In the genomic region with DNA sequence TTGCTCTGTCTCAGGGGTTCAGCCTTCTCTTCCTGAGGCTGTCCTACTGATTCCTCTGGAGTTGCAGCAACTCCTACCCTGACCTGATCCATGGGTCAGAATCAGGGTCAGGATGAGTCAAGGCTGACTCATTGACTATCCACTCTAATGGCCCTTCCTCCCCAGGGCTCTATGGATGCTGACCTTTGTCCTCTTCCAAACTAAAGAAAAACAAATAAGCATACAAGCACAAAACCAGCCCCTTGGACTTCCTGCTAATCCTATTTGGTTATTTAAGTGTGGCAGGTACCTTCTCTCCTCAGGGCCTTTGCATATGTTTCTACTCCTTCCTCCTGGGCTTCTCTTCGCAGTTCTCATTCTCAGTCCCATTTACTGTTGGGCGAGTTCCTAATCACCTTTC, we compare ENCODE assay signal across 2 cellular contexts.
TF ChIP-seq lines count a peak whose summit lies in the region.

No MANE protein-coding gene starts in this region.

TF ChIP-seq in IMR-90, 13 proteins besides CTCF, POLR2A, EP300 and RAD21 (continued from another document):
- TF ChIP-seq, protein P1, sequence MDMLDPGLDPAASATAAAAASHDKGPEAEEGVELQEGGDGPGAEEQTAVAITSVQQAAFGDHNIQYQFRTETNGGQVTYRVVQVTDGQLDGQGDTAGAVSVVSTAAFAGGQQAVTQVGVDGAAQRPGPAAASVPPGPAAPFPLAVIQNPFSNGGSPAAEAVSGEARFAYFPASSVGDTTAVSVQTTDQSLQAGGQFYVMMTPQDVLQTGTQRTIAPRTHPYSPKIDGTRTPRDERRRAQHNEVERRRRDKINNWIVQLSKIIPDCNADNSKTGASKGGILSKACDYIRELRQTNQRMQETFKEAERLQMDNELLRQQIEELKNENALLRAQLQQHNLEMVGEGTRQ (IDR thresholded peaks at IDR 0.05; ENCODE audit: low read depth, low read length), result no peak
- TF ChIP-seq MXI1 (IDR thresholded peaks at IDR 0.05; ENCODE audit: borderline replicate concordance, low read depth, low read length) (no peak), RCOR1 (IDR thresholded peaks at IDR 0.05; ENCODE audit: insufficient replicate concordance, low read length) (no peak), CEBPB (IDR thresholded peaks at IDR 0.05; ENCODE audit: low read depth, low read length) (no peak), MAZ (IDR thresholded peaks at IDR 0.05; ENCODE audit: borderline replicate concordance, low read depth, low read length) (no peak)
- TF ChIP-seq, protein P2, sequence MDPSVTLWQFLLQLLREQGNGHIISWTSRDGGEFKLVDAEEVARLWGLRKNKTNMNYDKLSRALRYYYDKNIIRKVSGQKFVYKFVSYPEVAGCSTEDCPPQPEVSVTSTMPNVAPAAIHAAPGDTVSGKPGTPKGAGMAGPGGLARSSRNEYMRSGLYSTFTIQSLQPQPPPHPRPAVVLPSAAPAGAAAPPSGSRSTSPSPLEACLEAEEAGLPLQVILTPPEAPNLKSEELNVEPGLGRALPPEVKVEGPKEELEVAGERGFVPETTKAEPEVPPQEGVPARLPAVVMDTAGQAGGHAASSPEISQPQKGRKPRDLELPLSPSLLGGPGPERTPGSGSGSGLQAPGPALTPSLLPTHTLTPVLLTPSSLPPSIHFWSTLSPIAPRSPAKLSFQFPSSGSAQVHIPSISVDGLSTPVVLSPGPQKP (IDR thresholded peaks at IDR 0.05; ENCODE audit: borderline replicate concordance, low read depth, low read length), result no peak

TF ChIP-seq in HepG2, 621 proteins besides CTCF, POLR2A, EP300 and RAD21 (continues in another document):
- TF ChIP-seq, protein P3, sequence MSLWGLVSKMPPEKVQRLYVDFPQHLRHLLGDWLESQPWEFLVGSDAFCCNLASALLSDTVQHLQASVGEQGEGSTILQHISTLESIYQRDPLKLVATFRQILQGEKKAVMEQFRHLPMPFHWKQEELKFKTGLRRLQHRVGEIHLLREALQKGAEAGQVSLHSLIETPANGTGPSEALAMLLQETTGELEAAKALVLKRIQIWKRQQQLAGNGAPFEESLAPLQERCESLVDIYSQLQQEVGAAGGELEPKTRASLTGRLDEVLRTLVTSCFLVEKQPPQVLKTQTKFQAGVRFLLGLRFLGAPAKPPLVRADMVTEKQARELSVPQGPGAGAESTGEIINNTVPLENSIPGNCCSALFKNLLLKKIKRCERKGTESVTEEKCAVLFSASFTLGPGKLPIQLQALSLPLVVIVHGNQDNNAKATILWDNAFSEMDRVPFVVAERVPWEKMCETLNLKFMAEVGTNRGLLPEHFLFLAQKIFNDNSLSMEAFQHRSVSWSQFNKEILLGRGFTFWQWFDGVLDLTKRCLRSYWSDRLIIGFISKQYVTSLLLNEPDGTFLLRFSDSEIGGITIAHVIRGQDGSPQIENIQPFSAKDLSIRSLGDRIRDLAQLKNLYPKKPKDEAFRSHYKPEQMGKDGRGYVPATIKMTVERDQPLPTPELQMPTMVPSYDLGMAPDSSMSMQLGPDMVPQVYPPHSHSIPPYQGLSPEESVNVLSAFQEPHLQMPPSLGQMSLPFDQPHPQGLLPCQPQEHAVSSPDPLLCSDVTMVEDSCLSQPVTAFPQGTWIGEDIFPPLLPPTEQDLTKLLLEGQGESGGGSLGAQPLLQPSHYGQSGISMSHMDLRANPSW (CRISPR knock-in tag; IDR thresholded peaks at IDR 0.05; ENCODE audit: borderline replicate concordance), result no peak
- TF ChIP-seq, protein P4, sequence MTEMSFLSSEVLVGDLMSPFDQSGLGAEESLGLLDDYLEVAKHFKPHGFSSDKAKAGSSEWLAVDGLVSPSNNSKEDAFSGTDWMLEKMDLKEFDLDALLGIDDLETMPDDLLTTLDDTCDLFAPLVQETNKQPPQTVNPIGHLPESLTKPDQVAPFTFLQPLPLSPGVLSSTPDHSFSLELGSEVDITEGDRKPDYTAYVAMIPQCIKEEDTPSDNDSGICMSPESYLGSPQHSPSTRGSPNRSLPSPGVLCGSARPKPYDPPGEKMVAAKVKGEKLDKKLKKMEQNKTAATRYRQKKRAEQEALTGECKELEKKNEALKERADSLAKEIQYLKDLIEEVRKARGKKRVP (CRISPR knock-in tag; IDR thresholded peaks at IDR 0.05), result peak in 1 of 2 experiments; percentile 29; a peak in 1 of 4 replicates
- no peak for TF ChIP-seq GZF1 (CRISPR knock-in tag; IDR thresholded peaks at IDR 0.05)
- TF ChIP-seq, protein P5, sequence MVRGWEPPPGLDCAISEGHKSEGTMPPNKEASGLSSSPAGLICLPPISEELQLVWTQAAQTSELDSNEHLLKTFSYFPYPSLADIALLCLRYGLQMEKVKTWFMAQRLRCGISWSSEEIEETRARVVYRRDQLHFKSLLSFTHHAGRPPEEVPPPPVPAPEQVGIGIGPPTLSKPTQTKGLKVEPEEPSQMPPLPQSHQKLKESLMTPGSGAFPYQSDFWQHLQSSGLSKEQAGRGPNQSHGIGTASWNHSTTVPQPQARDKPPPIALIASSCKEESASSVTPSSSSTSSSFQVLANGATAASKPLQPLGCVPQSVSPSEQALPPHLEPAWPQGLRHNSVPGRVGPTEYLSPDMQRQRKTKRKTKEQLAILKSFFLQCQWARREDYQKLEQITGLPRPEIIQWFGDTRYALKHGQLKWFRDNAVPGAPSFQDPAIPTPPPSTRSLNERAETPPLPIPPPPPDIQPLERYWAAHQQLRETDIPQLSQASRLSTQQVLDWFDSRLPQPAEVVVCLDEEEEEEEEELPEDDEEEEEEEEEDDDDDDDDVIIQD (CRISPR knock-in tag; IDR thresholded peaks at IDR 0.05; ENCODE audit: low read depth), result peak; percentile 71; the same call in 1 of the 2 replicates
- peak; percentile 51 for TF ChIP-seq SALL1 (CRISPR knock-in tag; IDR thresholded peaks at IDR 0.05)
- TF ChIP-seq KDM2A (CRISPR knock-in tag; IDR thresholded peaks at IDR 0.05; ENCODE audit: borderline replicate concordance, low read depth), result no peak
- no peak for TF ChIP-seq ZNF703 (CRISPR knock-in tag; IDR thresholded peaks at IDR 0.05; ENCODE audit: borderline replicate concordance)
- TF ChIP-seq CEBPG (CRISPR knock-in tag; IDR thresholded peaks at IDR 0.05), result peak; percentile 31; the same call in 1 of the 2 replicates
- no peak for TF ChIP-seq ZNF607 (CRISPR knock-in tag; IDR thresholded peaks at IDR 0.05; ENCODE audit: borderline replicate concordance)
- peak; percentile 97 for TF ChIP-seq NR2F1 (CRISPR knock-in tag; IDR thresholded peaks at IDR 0.05)
- TF ChIP-seq, protein P6, sequence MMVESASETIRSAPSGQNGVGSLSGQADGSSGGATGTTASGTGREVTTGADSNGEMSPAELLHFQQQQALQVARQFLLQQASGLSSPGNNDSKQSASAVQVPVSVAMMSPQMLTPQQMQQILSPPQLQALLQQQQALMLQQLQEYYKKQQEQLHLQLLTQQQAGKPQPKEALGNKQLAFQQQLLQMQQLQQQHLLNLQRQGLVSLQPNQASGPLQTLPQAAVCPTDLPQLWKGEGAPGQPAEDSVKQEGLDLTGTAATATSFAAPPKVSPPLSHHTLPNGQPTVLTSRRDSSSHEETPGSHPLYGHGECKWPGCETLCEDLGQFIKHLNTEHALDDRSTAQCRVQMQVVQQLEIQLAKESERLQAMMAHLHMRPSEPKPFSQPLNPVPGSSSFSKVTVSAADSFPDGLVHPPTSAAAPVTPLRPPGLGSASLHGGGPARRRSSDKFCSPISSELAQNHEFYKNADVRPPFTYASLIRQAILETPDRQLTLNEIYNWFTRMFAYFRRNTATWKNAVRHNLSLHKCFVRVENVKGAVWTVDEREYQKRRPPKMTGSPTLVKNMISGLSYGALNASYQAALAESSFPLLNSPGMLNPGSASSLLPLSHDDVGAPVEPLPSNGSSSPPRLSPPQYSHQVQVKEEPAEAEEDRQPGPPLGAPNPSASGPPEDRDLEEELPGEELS (CRISPR knock-in tag; IDR thresholded peaks at IDR 0.05), result peak; percentile 38; the same call in 1 of the 2 replicates
- no peak for TF ChIP-seq SMARCE1 (IDR thresholded peaks at IDR 0.05; ENCODE audit: borderline replicate concordance)
- TF ChIP-seq NFKBIZ (CRISPR knock-in tag; IDR thresholded peaks at IDR 0.05), result no peak
- TF ChIP-seq, protein P7, sequence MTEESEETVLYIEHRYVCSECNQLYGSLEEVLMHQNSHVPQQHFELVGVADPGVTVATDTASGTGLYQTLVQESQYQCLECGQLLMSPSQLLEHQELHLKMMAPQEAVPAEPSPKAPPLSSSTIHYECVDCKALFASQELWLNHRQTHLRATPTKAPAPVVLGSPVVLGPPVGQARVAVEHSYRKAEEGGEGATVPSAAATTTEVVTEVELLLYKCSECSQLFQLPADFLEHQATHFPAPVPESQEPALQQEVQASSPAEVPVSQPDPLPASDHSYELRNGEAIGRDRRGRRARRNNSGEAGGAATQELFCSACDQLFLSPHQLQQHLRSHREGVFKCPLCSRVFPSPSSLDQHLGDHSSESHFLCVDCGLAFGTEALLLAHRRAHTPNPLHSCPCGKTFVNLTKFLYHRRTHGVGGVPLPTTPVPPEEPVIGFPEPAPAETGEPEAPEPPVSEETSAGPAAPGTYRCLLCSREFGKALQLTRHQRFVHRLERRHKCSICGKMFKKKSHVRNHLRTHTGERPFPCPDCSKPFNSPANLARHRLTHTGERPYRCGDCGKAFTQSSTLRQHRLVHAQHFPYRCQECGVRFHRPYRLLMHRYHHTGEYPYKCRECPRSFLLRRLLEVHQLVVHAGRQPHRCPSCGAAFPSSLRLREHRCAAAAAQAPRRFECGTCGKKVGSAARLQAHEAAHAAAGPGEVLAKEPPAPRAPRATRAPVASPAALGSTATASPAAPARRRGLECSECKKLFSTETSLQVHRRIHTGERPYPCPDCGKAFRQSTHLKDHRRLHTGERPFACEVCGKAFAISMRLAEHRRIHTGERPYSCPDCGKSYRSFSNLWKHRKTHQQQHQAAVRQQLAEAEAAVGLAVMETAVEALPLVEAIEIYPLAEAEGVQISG (CRISPR knock-in tag; IDR thresholded peaks at IDR 0.05), result no peak
- no peak for TF ChIP-seq NCOR1 (IDR thresholded peaks at IDR 0.05; ENCODE audit: borderline replicate concordance, low read length)
- TF ChIP-seq, protein P8, sequence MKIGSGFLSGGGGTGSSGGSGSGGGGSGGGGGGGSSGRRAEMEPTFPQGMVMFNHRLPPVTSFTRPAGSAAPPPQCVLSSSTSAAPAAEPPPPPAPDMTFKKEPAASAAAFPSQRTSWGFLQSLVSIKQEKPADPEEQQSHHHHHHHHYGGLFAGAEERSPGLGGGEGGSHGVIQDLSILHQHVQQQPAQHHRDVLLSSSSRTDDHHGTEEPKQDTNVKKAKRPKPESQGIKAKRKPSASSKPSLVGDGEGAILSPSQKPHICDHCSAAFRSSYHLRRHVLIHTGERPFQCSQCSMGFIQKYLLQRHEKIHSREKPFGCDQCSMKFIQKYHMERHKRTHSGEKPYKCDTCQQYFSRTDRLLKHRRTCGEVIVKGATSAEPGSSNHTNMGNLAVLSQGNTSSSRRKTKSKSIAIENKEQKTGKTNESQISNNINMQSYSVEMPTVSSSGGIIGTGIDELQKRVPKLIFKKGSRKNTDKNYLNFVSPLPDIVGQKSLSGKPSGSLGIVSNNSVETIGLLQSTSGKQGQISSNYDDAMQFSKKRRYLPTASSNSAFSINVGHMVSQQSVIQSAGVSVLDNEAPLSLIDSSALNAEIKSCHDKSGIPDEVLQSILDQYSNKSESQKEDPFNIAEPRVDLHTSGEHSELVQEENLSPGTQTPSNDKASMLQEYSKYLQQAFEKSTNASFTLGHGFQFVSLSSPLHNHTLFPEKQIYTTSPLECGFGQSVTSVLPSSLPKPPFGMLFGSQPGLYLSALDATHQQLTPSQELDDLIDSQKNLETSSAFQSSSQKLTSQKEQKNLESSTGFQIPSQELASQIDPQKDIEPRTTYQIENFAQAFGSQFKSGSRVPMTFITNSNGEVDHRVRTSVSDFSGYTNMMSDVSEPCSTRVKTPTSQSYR (CRISPR knock-in tag; IDR thresholded peaks at IDR 0.05; ENCODE audit: borderline replicate concordance), result peak; percentile 48; the same call in 1 of the 2 replicates
- TF ChIP-seq, protein P9, sequence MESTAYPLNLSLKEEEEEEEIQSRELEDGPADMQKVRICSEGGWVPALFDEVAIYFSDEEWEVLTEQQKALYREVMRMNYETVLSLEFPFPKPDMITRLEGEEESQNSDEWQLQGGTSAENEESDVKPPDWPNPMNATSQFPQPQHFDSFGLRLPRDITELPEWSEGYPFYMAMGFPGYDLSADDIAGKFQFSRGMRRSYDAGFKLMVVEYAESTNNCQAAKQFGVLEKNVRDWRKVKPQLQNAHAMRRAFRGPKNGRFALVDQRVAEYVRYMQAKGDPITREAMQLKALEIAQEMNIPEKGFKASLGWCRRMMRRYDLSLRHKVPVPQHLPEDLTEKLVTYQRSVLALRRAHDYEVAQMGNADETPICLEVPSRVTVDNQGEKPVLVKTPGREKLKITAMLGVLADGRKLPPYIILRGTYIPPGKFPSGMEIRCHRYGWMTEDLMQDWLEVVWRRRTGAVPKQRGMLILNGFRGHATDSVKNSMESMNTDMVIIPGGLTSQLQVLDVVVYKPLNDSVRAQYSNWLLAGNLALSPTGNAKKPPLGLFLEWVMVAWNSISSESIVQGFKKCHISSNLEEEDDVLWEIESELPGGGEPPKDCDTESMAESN (CRISPR knock-in tag; conservative IDR thresholded peaks at IDR 0.05), result no peak
- TF ChIP-seq DR1 (CRISPR knock-in tag; IDR thresholded peaks at IDR 0.05), result no peak
- TF ChIP-seq FOXM1 (CRISPR knock-in tag; IDR thresholded peaks at IDR 0.05), result no peak
- no peak for TF ChIP-seq ZNF629 (CRISPR knock-in tag; conservative IDR thresholded peaks at IDR 0.05)
- no peak for TF ChIP-seq RELA (CRISPR knock-in tag; IDR thresholded peaks at IDR 0.05)
- TF ChIP-seq NR2F2 (IDR thresholded peaks at IDR 0.05; ENCODE audit: borderline replicate concordance, low read depth), result peak; percentile 85
- no peak for TF ChIP-seq GABPA (IDR thresholded peaks at IDR 0.05; ENCODE audit: low read depth, low read length)
- TF ChIP-seq GABPA (CRISPR knock-in tag; IDR thresholded peaks at IDR 0.05; ENCODE audit: low read depth), result peak; percentile 51; the same call in 1 of the 2 replicates
- TF ChIP-seq IRX3 (CRISPR knock-in tag; IDR thresholded peaks at IDR 0.05; ENCODE audit: borderline replicate concordance, low read depth), result no peak
- TF ChIP-seq ELF1 (CRISPR knock-in tag; IDR thresholded peaks at IDR 0.05), result 0 out of 2 replicates have a peak, but pooled peaks have one; percentile 29
- no peak for TF ChIP-seq FOXP1 (IDR thresholded peaks at IDR 0.05)
- peak; percentile 64 for TF ChIP-seq FOXP1 (CRISPR knock-in tag; IDR thresholded peaks at IDR 0.05)
- TF ChIP-seq RFX5 (IDR thresholded peaks at IDR 0.05; ENCODE audit: low read depth, low read length), result no peak
- TF ChIP-seq, protein P10, sequence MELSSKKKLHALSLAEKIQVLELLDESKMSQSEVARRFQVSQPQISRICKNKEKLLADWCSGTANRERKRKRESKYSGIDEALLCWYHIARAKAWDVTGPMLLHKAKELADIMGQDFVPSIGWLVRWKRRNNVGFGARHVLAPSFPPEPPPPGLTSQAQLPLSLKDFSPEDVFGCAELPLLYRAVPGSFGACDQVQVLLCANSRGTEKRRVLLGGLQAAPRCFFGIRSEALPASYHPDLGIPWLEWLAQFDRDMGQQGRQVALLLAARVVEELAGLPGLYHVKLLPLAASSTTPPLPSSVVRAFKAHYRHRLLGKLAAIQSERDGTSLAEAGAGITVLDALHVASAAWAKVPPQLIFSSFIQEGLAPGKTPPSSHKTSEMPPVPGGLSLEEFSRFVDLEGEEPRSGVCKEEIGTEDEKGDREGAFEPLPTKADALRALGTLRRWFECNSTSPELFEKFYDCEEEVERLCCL (CRISPR knock-in tag; IDR thresholded peaks at IDR 0.05; ENCODE audit: borderline replicate concordance), result no peak
- TF ChIP-seq ZSCAN31 (CRISPR knock-in tag; IDR thresholded peaks at IDR 0.05; ENCODE audit: low read depth), result no peak
- peak; percentile 57 for TF ChIP-seq FOXA3 (CRISPR knock-in tag; IDR thresholded peaks at IDR 0.05)
